ENCODE assay signal across 18 cellular contexts in genomic region chr17:79191270-79191934, GRCh38.
"Had no signal": no experiment of that assay in that cellular context is flagged by ENCODE, and none has a peak within 500 bp of the region (broad histone marks: within the 10 kb centered on the region; RNA-seq: fewer than 3 reads in every experiment).

No MANE protein-coding gene starts in this region.

- H3K36me3 Mint-ChIP-seq: naive thymus-derived CD8-positive, alpha-beta T cell; stimulated activated effector memory CD8-positive, alpha-beta T cell treated with anti-CD3 and anti-CD28 coated beads, Interleukin-12 subunit alpha, Interleukin-12 subunit beta, amount 100 ng/mL, for 72 hours had no signal

- H3K4me1 ChIP-seq: heart left ventricle, pancreas, right lobe of liver, tibial artery, upper lobe of right lung, vagina had no signal

- H3K36me3 ChIP-seq: heart left ventricle, pancreas, right lobe of liver, tibial artery, upper lobe of right lung, vagina had no signal

- H3K4me3 ChIP-seq: heart left ventricle, pancreas, right lobe of liver, tibial artery, upper lobe of right lung, vagina had no signal

- H3K27ac ChIP-seq: heart left ventricle, pancreas, right lobe of liver, tibial artery, upper lobe of right lung, vagina had no signal

- H3K4me3 Mint-ChIP-seq: naive thymus-derived CD8-positive, alpha-beta T cell; neural crest cell; stimulated activated effector memory CD8-positive, alpha-beta T cell treated with anti-CD3 and anti-CD28 coated beads, Interleukin-12 subunit alpha, Interleukin-12 subunit beta, amount 100 ng/mL, for 72 hours; stimulated activated naive CD8-positive, alpha-beta T cell treated with anti-CD3 and anti-CD28 coated beads, Interleukin-15, Interleukin-2, amounts not matched to agents 100 ng/mL and 50 ng/mL, for 24 hours had no signal

- ATAC-seq: heart left ventricle; naive thymus-derived CD8-positive, alpha-beta T cell; pancreas; right lobe of liver; stimulated activated effector memory CD8-positive, alpha-beta T cell treated with anti-CD3 and anti-CD28 coated beads, Interleukin-12 subunit alpha, Interleukin-12 subunit beta, amount 100 ng/mL, for 72 hours; upper lobe of right lung had no signal

- H3K9me3 ChIP-seq: heart left ventricle, pancreas, right lobe of liver, tibial artery, upper lobe of right lung, vagina had no signal

- H3K27ac Mint-ChIP-seq: naive thymus-derived CD8-positive, alpha-beta T cell; progenitor cell of endocrine pancreas; stimulated activated effector memory CD8-positive, alpha-beta T cell treated with anti-CD3 and anti-CD28 coated beads, Interleukin-12 subunit alpha, Interleukin-12 subunit beta, amount 100 ng/mL, for 72 hours; stimulated activated naive CD8-positive, alpha-beta T cell treated with anti-CD3 and anti-CD28 coated beads, Interleukin-15, Interleukin-2, amounts not matched to agents 100 ng/mL and 50 ng/mL, for 24 hours had no signal

- H3K27me3 ChIP-seq: right lobe of liver, vagina had no signal

- H3K4me1 Mint-ChIP-seq: naive thymus-derived CD8-positive, alpha-beta T cell; neural crest cell; stimulated activated effector memory CD8-positive, alpha-beta T cell treated with anti-CD3 and anti-CD28 coated beads, Interleukin-12 subunit alpha, Interleukin-12 subunit beta, amount 100 ng/mL, for 72 hours had no signal

- DNase-seq: effector CD4-positive, alpha-beta T cell; heart left ventricle; hippocampal formation; kidney glomerular epithelial cell; mesendoderm; naive thymus-derived CD8-positive, alpha-beta T cell; occipital lobe; pancreas; right lobe of liver; stimulated activated CD4-positive, alpha-beta T cell treated with anti-CD3 and anti-CD28 coated beads, Interleukin-4, amount 100 ng/mL, for 1 hour; stimulated activated CD8-positive, alpha-beta memory T cell treated with anti-CD3 and anti-CD28 coated beads, Interleukin-4, amount 100 ng/mL, for 48 hours; tibial artery; upper lobe of right lung had no signal

- H3K9me3 Mint-ChIP-seq: naive thymus-derived CD8-positive, alpha-beta T cell; neural crest cell; stimulated activated effector memory CD8-positive, alpha-beta T cell treated with anti-CD3 and anti-CD28 coated beads, Interleukin-12 subunit alpha, Interleukin-12 subunit beta, amount 100 ng/mL, for 72 hours; stimulated activated naive CD8-positive, alpha-beta T cell treated with anti-CD3 and anti-CD28 coated beads, Interleukin-15, Interleukin-2, amounts not matched to agents 100 ng/mL and 50 ng/mL, for 24 hours had no signal
